ENCODE assay signal across 4 cellular contexts in genomic region chr2:24109431-24109830, GRCh38. TPM values are rescaled to one million over a fixed set of nuclear protein-coding genes. Genes with fewer than 3 reads are reported as not detected.
"Had no signal": no experiment of that assay in that cellular context is flagged by ENCODE, and none has a peak within 500 bp of the region (broad histone marks: within the 10 kb centered on the region; RNA-seq: fewer than 3 reads in every experiment).

No MANE protein-coding gene starts in this region.

RNA-seq across cellular contexts. Expression of gene PFN4, which starts 13.7 kb away (rescaled TPM):
- total RNA-seq: epithelial cell of proximal tubule, esophagus squamous epithelium, frontal cortex, gastrocnemius medialis had no signal
